Comparison of ENCODE assay signal across 36 cellular contexts in the genomic region with DNA sequence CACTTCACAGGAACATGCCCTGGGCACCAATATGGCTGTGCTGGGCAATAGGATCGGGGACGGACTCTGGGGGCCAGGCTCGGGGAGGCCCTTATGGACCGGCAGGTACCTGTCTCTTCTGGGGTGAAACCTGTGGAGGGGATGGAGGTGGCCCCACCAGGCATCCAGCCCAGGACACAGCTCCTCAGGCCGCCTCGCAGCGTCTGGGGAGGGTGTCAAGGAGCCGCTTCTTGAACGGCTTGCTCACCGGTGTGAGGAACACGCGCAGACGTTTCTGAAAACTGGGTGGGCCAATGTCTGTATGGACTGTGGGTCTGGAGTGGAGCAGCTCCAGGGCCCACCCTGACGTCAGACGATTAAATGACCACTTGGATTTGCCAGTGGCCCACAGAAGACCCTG. TPM values are rescaled to one million over a fixed set of nuclear protein-coding genes. Genes with fewer than 3 reads are reported as not detected.
"Had no signal": no experiment of that assay in that cellular context is flagged by ENCODE, and none has a peak within 500 bp of the region (broad histone marks: within the 10 kb centered on the region; RNA-seq: fewer than 3 reads in every experiment).

No MANE protein-coding gene starts in this region.

- H3K4me1 ChIP-seq: left lung, lower lobe of right lung, neural progenitor cell, right atrium auricular region, right lobe of liver, testis, thyroid gland, transverse colon, upper lobe of left lung, vagina had no signal

- H3K4me3 Mint-ChIP-seq: immature natural killer cell; mesothelial cell of epicardium; naive B cell; natural killer cell; nephron progenitor cell; stimulated activated memory B cell treated with anti-CD40 and anti-IgM and Interleukin-4, amounts not matched to agents 10 μg/mL and 1 μg/mL and 100 μg/mL, for 72 hours; stimulated activated naive CD8-positive, alpha-beta T cell treated with anti-CD3 and anti-CD28 coated beads, Interleukin-15, amount 100 ng/mL, for 72 hours had no signal

- H3K4me2 ChIP-seq: neural progenitor cell, smooth muscle cell had no signal

- DNase-seq: hypothalamus; immature natural killer cell; kidney; left colon; lower lobe of right lung; mesendoderm; naive B cell; natural killer cell; nephron progenitor cell; ovary; right lobe of liver; stimulated activated CD4-positive, alpha-beta T cell treated with anti-CD3 and anti-CD28 coated beads, Interleukin-1b, Interleukin-23, amount 100 ng/mL, for 48 hours; stimulated activated CD4-positive, alpha-beta T cell treated with anti-CD3 and anti-CD28 coated beads, Interleukin-2, amount 100 ng/mL, for 48 hours; stimulated activated CD4-positive, alpha-beta T cell treated with anti-CD3 and anti-CD28 coated beads, Interleukin-4, amount 100 ng/mL, for 4 hours; stimulated activated CD8-positive, alpha-beta memory T cell treated with anti-CD3 and anti-CD28 coated beads, Interleukin-4, amount 100 ng/mL, for 48 hours; stimulated activated naive CD4-positive, alpha-beta T cell treated with Interleukin-2 at 50 U/mL for 16 hours; stimulated activated naive CD8-positive, alpha-beta T cell treated with anti-CD3 and anti-CD28 coated beads, Interleukin-15, amount 100 ng/mL, for 72 hours; substantia nigra; testis; thyroid gland; transverse colon had no signal

- H3K36me3 Mint-ChIP-seq: immature natural killer cell; naive B cell; natural killer cell; stimulated activated memory B cell treated with anti-CD40 and anti-IgM and Interleukin-4, amounts not matched to agents 10 μg/mL and 1 μg/mL and 100 μg/mL, for 72 hours had no signal

- H3K4me3 ChIP-seq: left lung, lower lobe of right lung, neural progenitor cell, ovary, right atrium auricular region, right lobe of liver, smooth muscle cell, testis, thyroid gland, transverse colon, upper lobe of left lung, vagina had no signal

- H2AFZ ChIP-seq: neural progenitor cell had no signal

- H3K27ac Mint-ChIP-seq: immature natural killer cell; natural killer cell; neural progenitor cell; stimulated activated memory B cell treated with anti-CD40 and anti-IgM and Interleukin-4, amounts not matched to agents 10 μg/mL and 1 μg/mL and 100 μg/mL, for 72 hours; stimulated activated naive CD8-positive, alpha-beta T cell treated with anti-CD3 and anti-CD28 coated beads, Interleukin-15, amount 100 ng/mL, for 72 hours had no signal

- H3K27me3 Mint-ChIP-seq: progenitor cell of endocrine pancreas had no signal

- H3K4me1 Mint-ChIP-seq: immature natural killer cell; mesothelial cell of epicardium; natural killer cell; neural progenitor cell; stimulated activated memory B cell treated with anti-CD40 and anti-IgM and Interleukin-4, amounts not matched to agents 10 μg/mL and 1 μg/mL and 100 μg/mL, for 72 hours; stimulated activated naive CD8-positive, alpha-beta T cell treated with anti-CD3 and anti-CD28 coated beads, Interleukin-15, amount 100 ng/mL, for 72 hours had no signal

- H3K9me3 Mint-ChIP-seq: immature natural killer cell; naive B cell; natural killer cell; stimulated activated memory B cell treated with anti-CD40 and anti-IgM and Interleukin-4, amounts not matched to agents 10 μg/mL and 1 μg/mL and 100 μg/mL, for 72 hours; stimulated activated naive CD8-positive, alpha-beta T cell treated with anti-CD3 and anti-CD28 coated beads, Interleukin-15, amount 100 ng/mL, for 72 hours had no signal

- H3K9me3 ChIP-seq: left lung, lower lobe of right lung, ovary, right atrium auricular region, right lobe of liver, testis, thyroid gland, transverse colon, upper lobe of left lung, vagina had no signal

- H3K27me3 ChIP-seq: left lung, neural progenitor cell, ovary, right atrium auricular region, right lobe of liver, testis, thyroid gland, transverse colon, upper lobe of left lung, vagina had no signal

- H3K36me3 ChIP-seq: left lung, lower lobe of right lung, neural progenitor cell, ovary, right atrium auricular region, right lobe of liver, thyroid gland, transverse colon, upper lobe of left lung, vagina had no signal

- H3K27ac ChIP-seq: left lung, lower lobe of right lung, neural progenitor cell, ovary, right atrium auricular region, right lobe of liver, testis, thyroid gland, transverse colon, upper lobe of left lung, vagina had no signal

- H3K9ac ChIP-seq: neural progenitor cell had no signal

RNA-seq across cellular contexts. Expression of a gene that starts 45.8 kb away (rescaled TPM):
- total RNA-seq: pulmonary artery endothelial cell had no signal
- polyA plus RNA-seq: immature natural killer cell had no signal

RNA-seq across cellular contexts. Expression of a gene that starts 53.6 kb away (rescaled TPM):
- total RNA-seq: kidney, left colon, left lung, lower lobe of right lung, mononuclear cell, natural killer cell, omental fat pad, progenitor cell of endocrine pancreas, pulmonary artery endothelial cell, renal cortical epithelial cell, right lobe of liver, smooth muscle cell, thyroid gland, transverse colon, upper lobe of left lung, vagina had no signal
- polyA plus RNA-seq: immature natural killer cell, liver, smooth muscle cell, urinary bladder had no signal
